1 cellular context compared by ENCODE assay signal in the genomic region with DNA sequence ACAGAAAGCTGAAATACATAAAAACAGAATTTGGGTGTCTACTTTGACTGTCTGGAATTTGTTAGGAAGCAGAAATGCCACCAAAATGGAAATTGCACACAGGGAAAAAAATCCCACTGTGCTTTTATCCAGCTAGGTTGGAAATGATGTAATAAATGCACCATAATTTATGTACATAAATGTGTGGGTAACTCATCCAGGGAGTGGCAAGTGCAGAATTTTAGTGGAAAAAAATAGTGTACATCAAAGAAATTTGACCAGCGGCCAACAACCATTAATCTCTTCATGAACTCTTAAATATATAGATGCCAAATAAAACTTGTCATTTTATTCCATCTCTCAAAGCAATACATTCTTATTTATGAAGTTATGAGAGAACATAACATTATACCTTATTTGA.
TF ChIP-seq lines count a peak whose summit lies in the region.

No MANE protein-coding gene starts in this region.

TF ChIP-seq in HCT116, 20 proteins besides CTCF, POLR2A, EP300 and RAD21:
- TF ChIP-seq, protein P1, sequence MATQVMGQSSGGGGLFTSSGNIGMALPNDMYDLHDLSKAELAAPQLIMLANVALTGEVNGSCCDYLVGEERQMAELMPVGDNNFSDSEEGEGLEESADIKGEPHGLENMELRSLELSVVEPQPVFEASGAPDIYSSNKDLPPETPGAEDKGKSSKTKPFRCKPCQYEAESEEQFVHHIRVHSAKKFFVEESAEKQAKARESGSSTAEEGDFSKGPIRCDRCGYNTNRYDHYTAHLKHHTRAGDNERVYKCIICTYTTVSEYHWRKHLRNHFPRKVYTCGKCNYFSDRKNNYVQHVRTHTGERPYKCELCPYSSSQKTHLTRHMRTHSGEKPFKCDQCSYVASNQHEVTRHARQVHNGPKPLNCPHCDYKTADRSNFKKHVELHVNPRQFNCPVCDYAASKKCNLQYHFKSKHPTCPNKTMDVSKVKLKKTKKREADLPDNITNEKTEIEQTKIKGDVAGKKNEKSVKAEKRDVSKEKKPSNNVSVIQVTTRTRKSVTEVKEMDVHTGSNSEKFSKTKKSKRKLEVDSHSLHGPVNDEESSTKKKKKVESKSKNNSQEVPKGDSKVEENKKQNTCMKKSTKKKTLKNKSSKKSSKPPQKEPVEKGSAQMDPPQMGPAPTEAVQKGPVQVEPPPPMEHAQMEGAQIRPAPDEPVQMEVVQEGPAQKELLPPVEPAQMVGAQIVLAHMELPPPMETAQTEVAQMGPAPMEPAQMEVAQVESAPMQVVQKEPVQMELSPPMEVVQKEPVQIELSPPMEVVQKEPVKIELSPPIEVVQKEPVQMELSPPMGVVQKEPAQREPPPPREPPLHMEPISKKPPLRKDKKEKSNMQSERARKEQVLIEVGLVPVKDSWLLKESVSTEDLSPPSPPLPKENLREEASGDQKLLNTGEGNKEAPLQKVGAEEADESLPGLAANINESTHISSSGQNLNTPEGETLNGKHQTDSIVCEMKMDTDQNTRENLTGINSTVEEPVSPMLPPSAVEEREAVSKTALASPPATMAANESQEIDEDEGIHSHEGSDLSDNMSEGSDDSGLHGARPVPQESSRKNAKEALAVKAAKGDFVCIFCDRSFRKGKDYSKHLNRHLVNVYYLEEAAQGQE (IDR thresholded peaks at IDR 0.05; ENCODE audit: low read depth) = no peak
- no peak for TF ChIP-seq SRF (IDR thresholded peaks at IDR 0.05; ENCODE audit: low read depth)
- TF ChIP-seq, protein P2, sequence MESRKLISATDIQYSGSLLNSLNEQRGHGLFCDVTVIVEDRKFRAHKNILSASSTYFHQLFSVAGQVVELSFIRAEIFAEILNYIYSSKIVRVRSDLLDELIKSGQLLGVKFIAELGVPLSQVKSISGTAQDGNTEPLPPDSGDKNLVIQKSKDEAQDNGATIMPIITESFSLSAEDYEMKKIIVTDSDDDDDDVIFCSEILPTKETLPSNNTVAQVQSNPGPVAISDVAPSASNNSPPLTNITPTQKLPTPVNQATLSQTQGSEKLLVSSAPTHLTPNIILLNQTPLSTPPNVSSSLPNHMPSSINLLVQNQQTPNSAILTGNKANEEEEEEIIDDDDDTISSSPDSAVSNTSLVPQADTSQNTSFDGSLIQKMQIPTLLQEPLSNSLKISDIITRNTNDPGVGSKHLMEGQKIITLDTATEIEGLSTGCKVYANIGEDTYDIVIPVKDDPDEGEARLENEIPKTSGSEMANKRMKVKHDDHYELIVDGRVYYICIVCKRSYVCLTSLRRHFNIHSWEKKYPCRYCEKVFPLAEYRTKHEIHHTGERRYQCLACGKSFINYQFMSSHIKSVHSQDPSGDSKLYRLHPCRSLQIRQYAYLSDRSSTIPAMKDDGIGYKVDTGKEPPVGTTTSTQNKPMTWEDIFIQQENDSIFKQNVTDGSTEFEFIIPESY (IDR thresholded peaks at IDR 0.05; ENCODE audit: extremely low read depth, insufficient replicate concordance, low read length) = no peak
- no peak for TF ChIP-seq POLR2AphosphoS5 (IDR thresholded peaks at IDR 0.05; ENCODE audit: low read depth, low read length)
- TF ChIP-seq EZH2phosphoT487 (IDR thresholded peaks at IDR 0.05; ENCODE audit: borderline replicate concordance) = no peak
- no peak for TF ChIP-seq CBX3 (IDR thresholded peaks at IDR 0.05; ENCODE audit: low read depth)
- TF ChIP-seq EGR1 (IDR thresholded peaks at IDR 0.05; ENCODE audit: low read depth) = no peak
- TF ChIP-seq ZFX (IDR thresholded peaks at IDR 0.05) = no peak
- TF ChIP-seq EZH2 (IDR thresholded peaks at IDR 0.05) = no peak
- TF ChIP-seq JUND (IDR thresholded peaks at IDR 0.05) = no peak
- TF ChIP-seq, protein P3, sequence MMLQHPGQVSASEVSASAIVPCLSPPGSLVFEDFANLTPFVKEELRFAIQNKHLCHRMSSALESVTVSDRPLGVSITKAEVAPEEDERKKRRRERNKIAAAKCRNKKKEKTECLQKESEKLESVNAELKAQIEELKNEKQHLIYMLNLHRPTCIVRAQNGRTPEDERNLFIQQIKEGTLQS (IDR thresholded peaks at IDR 0.05) = no peak
- TF ChIP-seq SP1 (IDR thresholded peaks at IDR 0.05; ENCODE audit: low read depth) = no peak
- no peak for TF ChIP-seq SIN3A (IDR thresholded peaks at IDR 0.05; ENCODE audit: low read depth)
- TF ChIP-seq ELF1 (IDR thresholded peaks at IDR 0.05; ENCODE audit: borderline replicate concordance, low read depth) = no peak
- TF ChIP-seq ZNF274 (IDR thresholded peaks at IDR 0.05; ENCODE audit: low read depth, low read length) = no peak
- no peak for TF ChIP-seq CEBPB (IDR thresholded peaks at IDR 0.05; ENCODE audit: low read depth)
- TF ChIP-seq FOSL1 (IDR thresholded peaks at IDR 0.05; ENCODE audit: low read depth) = no peak
- no peak for TF ChIP-seq YY1 (IDR thresholded peaks at IDR 0.05; ENCODE audit: extremely low read depth, insufficient replicate concordance, low read depth, low read length)
- no peak for TF ChIP-seq TCF7L2 (IDR thresholded peaks at IDR 0.05; ENCODE audit: borderline replicate concordance, extremely low read depth, insufficient read depth, insufficient read length)
TF ChIP-seq in HCT116: peak in this region for 0.
